2 cellular contexts compared by ENCODE assay signal in the genomic region with DNA sequence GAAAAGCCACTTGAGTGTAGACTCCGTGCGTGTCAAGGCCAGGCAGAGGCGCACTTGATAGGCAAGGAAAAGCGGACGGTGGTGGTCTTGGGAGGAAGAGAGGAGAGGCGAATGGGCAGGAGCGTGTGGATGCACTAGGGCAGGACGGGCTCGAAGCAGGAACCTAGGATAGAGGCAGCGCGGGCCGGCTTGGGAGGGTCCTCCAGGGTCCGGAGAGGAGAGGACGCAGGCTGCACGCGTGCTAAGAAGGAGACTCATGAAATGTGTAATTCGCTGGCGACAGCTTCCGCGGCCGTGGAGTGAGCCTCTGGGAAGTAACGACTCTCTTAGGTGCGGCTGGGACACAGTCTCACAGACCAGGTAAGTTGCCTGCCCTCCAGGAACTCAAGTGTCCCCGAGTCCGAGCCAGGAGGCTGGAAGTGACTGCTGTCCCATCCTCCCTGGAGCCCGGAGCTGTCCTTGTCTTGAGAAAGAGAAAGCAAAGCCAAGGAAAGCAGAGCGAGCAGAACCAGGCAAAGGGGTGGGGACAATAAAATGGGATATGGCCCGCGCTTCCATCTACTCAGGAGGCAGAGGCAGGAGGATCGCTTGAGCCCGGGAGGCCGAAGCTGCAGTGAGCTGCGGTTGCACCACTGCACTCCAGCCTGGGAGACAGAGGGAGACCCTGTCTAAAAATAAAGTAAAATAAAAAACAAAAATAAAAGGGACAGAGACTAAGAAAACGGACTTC.
TF ChIP-seq lines count a peak whose summit lies in the region.

No MANE protein-coding gene starts in this region.

TF ChIP-seq in SK-N-SH, 30 proteins besides CTCF, POLR2A, EP300 and RAD21 (continued from another document):
- TF ChIP-seq, protein P1, sequence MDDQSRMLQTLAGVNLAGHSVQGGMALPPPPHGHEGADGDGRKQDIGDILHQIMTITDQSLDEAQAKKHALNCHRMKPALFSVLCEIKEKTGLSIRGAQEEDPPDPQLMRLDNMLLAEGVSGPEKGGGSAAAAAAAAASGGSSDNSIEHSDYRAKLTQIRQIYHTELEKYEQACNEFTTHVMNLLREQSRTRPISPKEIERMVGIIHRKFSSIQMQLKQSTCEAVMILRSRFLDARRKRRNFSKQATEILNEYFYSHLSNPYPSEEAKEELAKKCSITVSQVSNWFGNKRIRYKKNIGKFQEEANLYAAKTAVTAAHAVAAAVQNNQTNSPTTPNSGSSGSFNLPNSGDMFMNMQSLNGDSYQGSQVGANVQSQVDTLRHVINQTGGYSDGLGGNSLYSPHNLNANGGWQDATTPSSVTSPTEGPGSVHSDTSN (IDR thresholded peaks at IDR 0.05): no peak
- TF ChIP-seq, protein P2, sequence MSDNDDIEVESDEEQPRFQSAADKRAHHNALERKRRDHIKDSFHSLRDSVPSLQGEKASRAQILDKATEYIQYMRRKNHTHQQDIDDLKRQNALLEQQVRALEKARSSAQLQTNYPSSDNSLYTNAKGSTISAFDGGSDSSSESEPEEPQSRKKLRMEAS (IDR thresholded peaks at IDR 0.05; ENCODE audit: low read depth): no peak
- TF ChIP-seq, protein P3, sequence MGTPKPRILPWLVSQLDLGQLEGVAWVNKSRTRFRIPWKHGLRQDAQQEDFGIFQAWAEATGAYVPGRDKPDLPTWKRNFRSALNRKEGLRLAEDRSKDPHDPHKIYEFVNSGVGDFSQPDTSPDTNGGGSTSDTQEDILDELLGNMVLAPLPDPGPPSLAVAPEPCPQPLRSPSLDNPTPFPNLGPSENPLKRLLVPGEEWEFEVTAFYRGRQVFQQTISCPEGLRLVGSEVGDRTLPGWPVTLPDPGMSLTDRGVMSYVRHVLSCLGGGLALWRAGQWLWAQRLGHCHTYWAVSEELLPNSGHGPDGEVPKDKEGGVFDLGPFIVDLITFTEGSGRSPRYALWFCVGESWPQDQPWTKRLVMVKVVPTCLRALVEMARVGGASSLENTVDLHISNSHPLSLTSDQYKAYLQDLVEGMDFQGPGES (IDR thresholded peaks at IDR 0.05; ENCODE audit: low read depth, low read length): no peak
- TF ChIP-seq SIN3A (IDR thresholded peaks at IDR 0.05; ENCODE audit: borderline replicate concordance, low read depth, low read length) (no peak), NRF1 (IDR thresholded peaks at IDR 0.05; ENCODE audit: low read depth, low read length) (no peak), ELF1 (IDR thresholded peaks at IDR 0.05) (no peak)
- TF ChIP-seq, protein P4, sequence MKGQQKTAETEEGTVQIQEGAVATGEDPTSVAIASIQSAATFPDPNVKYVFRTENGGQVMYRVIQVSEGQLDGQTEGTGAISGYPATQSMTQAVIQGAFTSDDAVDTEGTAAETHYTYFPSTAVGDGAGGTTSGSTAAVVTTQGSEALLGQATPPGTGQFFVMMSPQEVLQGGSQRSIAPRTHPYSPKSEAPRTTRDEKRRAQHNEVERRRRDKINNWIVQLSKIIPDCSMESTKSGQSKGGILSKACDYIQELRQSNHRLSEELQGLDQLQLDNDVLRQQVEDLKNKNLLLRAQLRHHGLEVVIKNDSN (IDR thresholded peaks at IDR 0.05; ENCODE audit: borderline replicate concordance, low read depth): no peak
TF ChIP-seq in SK-N-SH: peak in this region for 0.

TF ChIP-seq in SK-N-SH treated with all-trans-retinoic acid at 6 μM for 48 hours, 23 proteins besides CTCF, POLR2A, EP300 and RAD21:
- TF ChIP-seq, protein P5, sequence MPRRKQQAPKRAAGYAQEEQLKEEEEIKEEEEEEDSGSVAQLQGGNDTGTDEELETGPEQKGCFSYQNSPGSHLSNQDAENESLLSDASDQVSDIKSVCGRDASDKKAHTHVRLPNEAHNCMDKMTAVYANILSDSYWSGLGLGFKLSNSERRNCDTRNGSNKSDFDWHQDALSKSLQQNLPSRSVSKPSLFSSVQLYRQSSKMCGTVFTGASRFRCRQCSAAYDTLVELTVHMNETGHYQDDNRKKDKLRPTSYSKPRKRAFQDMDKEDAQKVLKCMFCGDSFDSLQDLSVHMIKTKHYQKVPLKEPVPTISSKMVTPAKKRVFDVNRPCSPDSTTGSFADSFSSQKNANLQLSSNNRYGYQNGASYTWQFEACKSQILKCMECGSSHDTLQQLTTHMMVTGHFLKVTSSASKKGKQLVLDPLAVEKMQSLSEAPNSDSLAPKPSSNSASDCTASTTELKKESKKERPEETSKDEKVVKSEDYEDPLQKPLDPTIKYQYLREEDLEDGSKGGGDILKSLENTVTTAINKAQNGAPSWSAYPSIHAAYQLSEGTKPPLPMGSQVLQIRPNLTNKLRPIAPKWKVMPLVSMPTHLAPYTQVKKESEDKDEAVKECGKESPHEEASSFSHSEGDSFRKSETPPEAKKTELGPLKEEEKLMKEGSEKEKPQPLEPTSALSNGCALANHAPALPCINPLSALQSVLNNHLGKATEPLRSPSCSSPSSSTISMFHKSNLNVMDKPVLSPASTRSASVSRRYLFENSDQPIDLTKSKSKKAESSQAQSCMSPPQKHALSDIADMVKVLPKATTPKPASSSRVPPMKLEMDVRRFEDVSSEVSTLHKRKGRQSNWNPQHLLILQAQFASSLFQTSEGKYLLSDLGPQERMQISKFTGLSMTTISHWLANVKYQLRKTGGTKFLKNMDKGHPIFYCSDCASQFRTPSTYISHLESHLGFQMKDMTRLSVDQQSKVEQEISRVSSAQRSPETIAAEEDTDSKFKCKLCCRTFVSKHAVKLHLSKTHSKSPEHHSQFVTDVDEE (CRISPR knock-in tag; IDR thresholded peaks at IDR 0.05): no peak
- no peak for TF ChIP-seq ZFP3 (CRISPR knock-in tag; IDR thresholded peaks at IDR 0.05)
- TF ChIP-seq GLIS3 (CRISPR knock-in tag; IDR thresholded peaks at IDR 0.05): no peak
- TF ChIP-seq ZC3H10 (CRISPR knock-in tag; IDR thresholded peaks at IDR 0.05): no peak
- TF ChIP-seq, protein P6, sequence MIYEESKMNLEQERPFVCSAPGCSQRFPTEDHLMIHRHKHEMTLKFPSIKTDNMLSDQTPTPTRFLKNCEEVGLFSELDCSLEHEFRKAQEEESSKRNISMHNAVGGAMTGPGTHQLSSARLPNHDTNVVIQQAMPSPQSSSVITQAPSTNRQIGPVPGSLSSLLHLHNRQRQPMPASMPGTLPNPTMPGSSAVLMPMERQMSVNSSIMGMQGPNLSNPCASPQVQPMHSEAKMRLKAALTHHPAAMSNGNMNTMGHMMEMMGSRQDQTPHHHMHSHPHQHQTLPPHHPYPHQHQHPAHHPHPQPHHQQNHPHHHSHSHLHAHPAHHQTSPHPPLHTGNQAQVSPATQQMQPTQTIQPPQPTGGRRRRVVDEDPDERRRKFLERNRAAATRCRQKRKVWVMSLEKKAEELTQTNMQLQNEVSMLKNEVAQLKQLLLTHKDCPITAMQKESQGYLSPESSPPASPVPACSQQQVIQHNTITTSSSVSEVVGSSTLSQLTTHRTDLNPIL (CRISPR knock-in tag; IDR thresholded peaks at IDR 0.05; ENCODE audit: low read depth): no peak
- TF ChIP-seq ZFP30 (CRISPR knock-in tag; IDR thresholded peaks at IDR 0.05): no peak
- TF ChIP-seq, protein P7, sequence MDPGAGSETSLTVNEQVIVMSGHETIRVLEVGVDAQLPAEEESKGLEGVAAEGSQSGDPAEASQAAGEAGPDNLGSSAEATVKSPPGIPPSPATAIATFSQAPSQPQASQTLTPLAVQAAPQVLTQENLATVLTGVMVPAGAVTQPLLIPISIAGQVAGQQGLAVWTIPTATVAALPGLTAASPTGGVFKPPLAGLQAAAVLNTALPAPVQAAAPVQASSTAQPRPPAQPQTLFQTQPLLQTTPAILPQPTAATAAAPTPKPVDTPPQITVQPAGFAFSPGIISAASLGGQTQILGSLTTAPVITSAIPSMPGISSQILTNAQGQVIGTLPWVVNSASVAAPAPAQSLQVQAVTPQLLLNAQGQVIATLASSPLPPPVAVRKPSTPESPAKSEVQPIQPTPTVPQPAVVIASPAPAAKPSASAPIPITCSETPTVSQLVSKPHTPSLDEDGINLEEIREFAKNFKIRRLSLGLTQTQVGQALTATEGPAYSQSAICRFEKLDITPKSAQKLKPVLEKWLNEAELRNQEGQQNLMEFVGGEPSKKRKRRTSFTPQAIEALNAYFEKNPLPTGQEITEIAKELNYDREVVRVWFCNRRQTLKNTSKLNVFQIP (CRISPR knock-in tag; IDR thresholded peaks at IDR 0.05; ENCODE audit: borderline replicate concordance, low read depth): no peak
- TF ChIP-seq ARNTL (CRISPR knock-in tag; IDR thresholded peaks at IDR 0.05; ENCODE audit: borderline replicate concordance, low read depth): no peak
- TF ChIP-seq ISL1 (CRISPR knock-in tag; IDR thresholded peaks at IDR 0.05): no peak
- TF ChIP-seq ZNF565 (CRISPR knock-in tag; conservative IDR thresholded peaks at IDR 0.05; ENCODE audit: low read depth): no peak
